8 cellular contexts compared by ENCODE assay signal in genomic region chr19:37719927-37720265, GRCh38. TPM values are rescaled to one million over a fixed set of nuclear protein-coding genes. Genes with fewer than 3 reads are reported as not detected.
DNase-seq lines count a peak whose midpoint lies in the region; ATAC-seq and TF ChIP-seq lines count a peak whose summit lies in the region.

No MANE protein-coding gene starts in this region.

- TF ChIP-seq CTCF in ascending aorta (IDR thresholded peaks at IDR 0.05) (no peak), lower leg skin (IDR thresholded peaks at IDR 0.05) (no peak), tibial nerve (IDR thresholded peaks at IDR 0.05) (peak in 1 of 5 experiments; percentile 11)

- H3K4me3 ChIP-seq in ascending aorta (peak overlapping the region; percentile 79 to 88), lower leg skin (ENCODE audit: low read depth, poor library complexity, severe bottlenecking) (peak overlapping the region; percentile 89), tibial nerve (peak overlapping the region; percentile 68 to 96 (median 82))

- TF ChIP-seq POLR2A in lower leg skin (IDR thresholded peaks at IDR 0.05) (no peak), tibial nerve (IDR thresholded peaks at IDR 0.05) (no peak), erythroblast (IDR thresholded peaks at IDR 0.05; ENCODE audit: low read length) (no peak)

- intact Hi-C loops in ascending aorta (cut with DNase I): no loop called here
- intact Hi-C loops in lower leg skin (cut with DNase I; ENCODE audit: low total_unique reads): no loop called here

- no peak for DNase-seq in activated T-cell treated with anti-CD3 and anti-CD28 coated beads, Interleukin-2, amount 50 U/mL, for 24 hours
- no peak for DNase-seq in activated T-cell treated with anti-CD3 and anti-CD28 coated beads, Interleukin-2, amount 50 U/mL, for 1 hour
- DNase-seq in ascending aorta (ENCODE audit: low spot score in 2 of 2): no peak
- DNase-seq in lower leg skin (ENCODE audit: low spot score in 2 of 2): no peak
- DNase-seq in tibial nerve (ENCODE audit: low spot score in 2 of 2): no peak
- DNase-seq in erythroblast (lab: John Stamatoyannopoulos, UW): no peak
- DNase-seq in medulla oblongata (ENCODE audit: extremely low spot score): no peak

- 5% methylated on average over 8 of the region's 8 CpGs for WGBS in lower leg skin, 2 donors
- 7 to 8% methylated on average over 8 of the region's 8 CpGs for WGBS in tibial nerve, 2 donors

- peaks cover 37% of the 10 kb centered on the region for H3K36me3 Mint-ChIP-seq in activated T-cell treated with anti-CD3 and anti-CD28 coated beads, Interleukin-2, amount 50 U/mL, for 24 hours (ENCODE audit: low read depth)

- H3K27ac ChIP-seq in ascending aorta: peak overlapping the region; percentile 56 to 68
- peak overlapping the region in 3 of 4 donors; percentile 80 to 87 (median 86) for H3K27ac ChIP-seq in tibial nerve

- TF ChIP-seq EP300 in tibial nerve (IDR thresholded peaks at IDR 0.05): no peak

- peak overlapping the region; percentile 92 for H3K4me3 Mint-ChIP-seq in activated T-cell treated with anti-CD3 and anti-CD28 coated beads, Interleukin-2, amount 50 U/mL, for 24 hours

- peaks cover 0 to 8% of the 10 kb centered on the region in 2 donors for H3K4me1 ChIP-seq in ascending aorta
- peaks cover 0 to 11% (median 7%) of the 10 kb centered on the region in 4 donors for H3K4me1 ChIP-seq in tibial nerve

- H3K27ac Mint-ChIP-seq in activated T-cell treated with anti-CD3 and anti-CD28 coated beads, Interleukin-2, amount 50 U/mL, for 24 hours: peak overlapping the region; percentile 91

- H3K9me3 Mint-ChIP-seq in activated T-cell treated with anti-CD3 and anti-CD28 coated beads, Interleukin-2, amount 50 U/mL, for 24 hours: peaks cover 22% of the 10 kb centered on the region

- H3K36me3 ChIP-seq in ascending aorta (peaks cover 0 to 4% of the 10 kb centered on the region in 2 donors), tibial nerve (peaks cover 0 to 10% (median 0%) of the 10 kb centered on the region in 3 donors)

- no peaks in the 10 kb centered on the region for H3K27me3 ChIP-seq in ascending aorta
- no peaks in the 10 kb centered on the region for H3K27me3 ChIP-seq in tibial nerve

- no peaks in the 10 kb centered on the region for H3K9me3 ChIP-seq in ascending aorta
- no peaks in the 10 kb centered on the region for H3K9me3 ChIP-seq in tibial nerve

- H3K27me3 Mint-ChIP-seq in activated T-cell treated with anti-CD3 and anti-CD28 coated beads, Interleukin-2, amount 50 U/mL, for 24 hours: no peaks in the 10 kb centered on the region

- peaks cover 21% of the 10 kb centered on the region for H3K4me1 Mint-ChIP-seq in activated T-cell treated with anti-CD3 and anti-CD28 coated beads, Interleukin-2, amount 50 U/mL, for 24 hours (ENCODE audit: low read depth)

- no peak for ATAC-seq in GM21390 (IDR thresholded peaks at IDR 0.05; ENCODE audit: unreplicated experiment)

RNA-seq across cellular contexts. Expression of gene ZNF607, which starts 0.3 kb away (rescaled TPM):
- total RNA-seq in ascending aorta: 1.8 TPM
- 1 to 10 TPM; 1.9 to 6.9 (median 6.7) TPM for total RNA-seq in lower leg skin
- 10 to 100 TPM in 1 of 4 donors, 1 to 10 TPM in 3; 5.4 to 14.1 (median 7.6) TPM for total RNA-seq in tibial nerve

RNA-seq across cellular contexts. Expression of gene ZNF573, which starts 59.5 kb away (rescaled TPM):
- 2.2 TPM for total RNA-seq in ascending aorta
- 1 to 10 TPM; 3.9 to 9.4 (median 6.4) TPM for total RNA-seq in lower leg skin
- 10 to 100 TPM in 2 of 4 donors, 1 to 10 TPM in 2; 7.8 to 13.6 (median 9.5) TPM for total RNA-seq in tibial nerve
